In genomic region chr2:235727891-235728380, GRCh38 we compare ENCODE assay signal across 1 cellular context.
TF ChIP-seq lines count a peak whose summit lies in the region.

No MANE protein-coding gene starts in this region.

TF ChIP-seq in GM23338, 12 proteins besides CTCF, POLR2A, EP300 and RAD21 (continued from another document):
- TF ChIP-seq, protein P1, sequence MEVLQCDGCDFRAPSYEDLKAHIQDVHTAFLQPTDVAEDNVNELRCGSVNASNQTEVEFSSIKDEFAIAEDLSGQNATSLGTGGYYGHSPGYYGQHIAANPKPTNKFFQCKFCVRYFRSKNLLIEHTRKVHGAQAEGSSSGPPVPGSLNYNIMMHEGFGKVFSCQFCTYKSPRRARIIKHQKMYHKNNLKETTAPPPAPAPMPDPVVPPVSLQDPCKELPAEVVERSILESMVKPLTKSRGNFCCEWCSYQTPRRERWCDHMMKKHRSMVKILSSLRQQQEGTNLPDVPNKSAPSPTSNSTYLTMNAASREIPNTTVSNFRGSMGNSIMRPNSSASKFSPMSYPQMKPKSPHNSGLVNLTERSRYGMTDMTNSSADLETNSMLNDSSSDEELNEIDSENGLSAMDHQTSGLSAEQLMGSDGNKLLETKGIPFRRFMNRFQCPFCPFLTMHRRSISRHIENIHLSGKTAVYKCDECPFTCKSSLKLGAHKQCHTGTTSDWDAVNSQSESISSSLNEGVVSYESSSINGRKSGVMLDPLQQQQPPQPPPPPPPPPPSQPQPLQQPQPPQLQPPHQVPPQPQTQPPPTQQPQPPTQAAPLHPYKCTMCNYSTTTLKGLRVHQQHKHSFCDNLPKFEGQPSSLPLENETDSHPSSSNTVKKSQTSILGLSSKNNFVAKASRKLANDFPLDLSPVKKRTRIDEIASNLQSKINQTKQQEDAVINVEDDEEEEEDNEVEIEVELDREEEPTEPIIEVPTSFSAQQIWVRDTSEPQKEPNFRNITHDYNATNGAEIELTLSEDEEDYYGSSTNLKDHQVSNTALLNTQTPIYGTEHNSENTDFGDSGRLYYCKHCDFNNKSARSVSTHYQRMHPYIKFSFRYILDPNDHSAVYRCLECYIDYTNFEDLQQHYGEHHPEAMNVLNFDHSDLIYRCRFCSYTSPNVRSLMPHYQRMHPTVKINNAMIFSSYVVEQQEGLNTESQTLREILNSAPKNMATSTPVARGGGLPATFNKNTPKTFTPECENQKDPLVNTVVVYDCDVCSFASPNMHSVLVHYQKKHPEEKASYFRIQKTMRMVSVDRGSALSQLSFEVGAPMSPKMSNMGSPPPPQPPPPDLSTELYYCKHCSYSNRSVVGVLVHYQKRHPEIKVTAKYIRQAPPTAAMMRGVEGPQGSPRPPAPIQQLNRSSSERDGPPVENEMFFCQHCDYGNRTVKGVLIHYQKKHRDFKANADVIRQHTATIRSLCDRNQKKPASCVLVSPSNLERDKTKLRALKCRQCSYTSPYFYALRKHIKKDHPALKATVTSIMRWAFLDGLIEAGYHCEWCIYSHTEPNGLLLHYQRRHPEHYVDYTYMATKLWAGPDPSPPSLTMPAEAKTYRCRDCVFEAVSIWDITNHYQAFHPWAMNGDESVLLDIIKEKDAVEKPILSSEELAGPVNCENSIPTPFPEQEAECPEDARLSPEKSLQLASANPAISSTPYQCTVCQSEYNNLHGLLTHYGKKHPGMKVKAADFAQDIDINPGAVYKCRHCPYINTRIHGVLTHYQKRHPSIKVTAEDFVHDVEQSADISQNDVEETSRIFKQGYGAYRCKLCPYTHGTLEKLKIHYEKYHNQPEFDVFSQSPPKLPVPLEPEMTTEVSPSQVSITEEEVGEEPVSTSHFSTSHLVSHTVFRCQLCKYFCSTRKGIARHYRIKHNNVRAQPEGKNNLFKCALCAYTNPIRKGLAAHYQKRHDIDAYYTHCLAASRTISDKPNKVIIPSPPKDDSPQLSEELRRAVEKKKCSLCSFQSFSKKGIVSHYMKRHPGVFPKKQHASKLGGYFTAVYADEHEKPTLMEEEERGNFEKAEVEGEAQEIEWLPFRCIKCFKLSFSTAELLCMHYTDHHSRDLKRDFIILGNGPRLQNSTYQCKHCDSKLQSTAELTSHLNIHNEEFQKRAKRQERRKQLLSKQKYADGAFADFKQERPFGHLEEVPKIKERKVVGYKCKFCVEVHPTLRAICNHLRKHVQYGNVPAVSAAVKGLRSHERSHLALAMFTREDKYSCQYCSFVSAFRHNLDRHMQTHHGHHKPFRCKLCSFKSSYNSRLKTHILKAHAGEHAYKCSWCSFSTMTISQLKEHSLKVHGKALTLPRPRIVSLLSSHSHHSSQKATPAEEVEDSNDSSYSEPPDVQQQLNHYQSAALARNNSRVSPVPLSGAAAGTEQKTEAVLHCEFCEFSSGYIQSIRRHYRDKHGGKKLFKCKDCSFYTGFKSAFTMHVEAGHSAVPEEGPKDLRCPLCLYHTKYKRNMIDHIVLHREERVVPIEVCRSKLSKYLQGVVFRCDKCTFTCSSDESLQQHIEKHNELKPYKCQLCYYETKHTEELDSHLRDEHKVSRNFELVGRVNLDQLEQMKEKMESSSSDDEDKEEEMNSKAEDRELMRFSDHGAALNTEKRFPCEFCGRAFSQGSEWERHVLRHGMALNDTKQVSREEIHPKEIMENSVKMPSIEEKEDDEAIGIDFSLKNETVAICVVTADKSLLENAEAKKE (CRISPR knock-in tag; IDR thresholded peaks at IDR 0.05) = no peak
